1 cellular context compared by ENCODE assay signal in the genomic region with DNA sequence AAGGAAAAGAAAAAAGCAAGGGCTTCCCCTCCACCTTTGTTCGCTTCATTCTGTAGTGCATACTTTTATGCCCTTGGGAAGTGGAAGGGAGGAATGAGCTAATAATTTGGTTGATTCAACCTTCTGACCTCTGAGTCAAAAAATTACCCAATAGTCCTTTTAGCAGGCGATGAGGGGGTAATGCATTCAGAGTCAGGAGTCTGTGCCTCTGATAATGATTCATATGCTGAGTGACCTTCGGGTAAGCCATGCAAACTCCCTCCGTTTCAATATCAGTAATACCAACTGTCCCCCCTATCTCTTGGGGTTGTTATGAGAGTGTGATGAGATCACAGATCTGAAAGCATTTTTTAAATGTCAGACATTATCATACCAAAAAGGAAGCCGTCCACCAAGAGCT.
TF ChIP-seq lines count a peak whose summit lies in the region.

No MANE protein-coding gene starts in this region.

TF ChIP-seq in K562, 482 proteins besides CTCF, POLR2A, EP300 and RAD21 (continued from another document and continues in another):
- TF ChIP-seq, protein P1, sequence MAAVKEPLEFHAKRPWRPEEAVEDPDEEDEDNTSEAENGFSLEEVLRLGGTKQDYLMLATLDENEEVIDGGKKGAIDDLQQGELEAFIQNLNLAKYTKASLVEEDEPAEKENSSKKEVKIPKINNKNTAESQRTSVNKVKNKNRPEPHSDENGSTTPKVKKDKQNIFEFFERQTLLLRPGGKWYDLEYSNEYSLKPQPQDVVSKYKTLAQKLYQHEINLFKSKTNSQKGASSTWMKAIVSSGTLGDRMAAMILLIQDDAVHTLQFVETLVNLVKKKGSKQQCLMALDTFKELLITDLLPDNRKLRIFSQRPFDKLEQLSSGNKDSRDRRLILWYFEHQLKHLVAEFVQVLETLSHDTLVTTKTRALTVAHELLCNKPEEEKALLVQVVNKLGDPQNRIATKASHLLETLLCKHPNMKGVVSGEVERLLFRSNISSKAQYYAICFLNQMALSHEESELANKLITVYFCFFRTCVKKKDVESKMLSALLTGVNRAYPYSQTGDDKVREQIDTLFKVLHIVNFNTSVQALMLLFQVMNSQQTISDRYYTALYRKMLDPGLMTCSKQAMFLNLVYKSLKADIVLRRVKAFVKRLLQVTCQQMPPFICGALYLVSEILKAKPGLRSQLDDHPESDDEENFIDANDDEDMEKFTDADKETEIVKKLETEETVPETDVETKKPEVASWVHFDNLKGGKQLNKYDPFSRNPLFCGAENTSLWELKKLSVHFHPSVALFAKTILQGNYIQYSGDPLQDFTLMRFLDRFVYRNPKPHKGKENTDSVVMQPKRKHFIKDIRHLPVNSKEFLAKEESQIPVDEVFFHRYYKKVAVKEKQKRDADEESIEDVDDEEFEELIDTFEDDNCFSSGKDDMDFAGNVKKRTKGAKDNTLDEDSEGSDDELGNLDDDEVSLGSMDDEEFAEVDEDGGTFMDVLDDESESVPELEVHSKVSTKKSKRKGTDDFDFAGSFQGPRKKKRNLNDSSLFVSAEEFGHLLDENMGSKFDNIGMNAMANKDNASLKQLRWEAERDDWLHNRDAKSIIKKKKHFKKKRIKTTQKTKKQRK (IDR thresholded peaks at IDR 0.05; ENCODE audit: borderline replicate concordance, low read depth, low read length) = no peak
- TF ChIP-seq DDX20 (tag; IDR thresholded peaks at IDR 0.05; ENCODE audit: low read depth) (no peak), ZNF24 (IDR thresholded peaks at IDR 0.05) (no peak), RERE (CRISPR knock-in tag; IDR thresholded peaks at IDR 0.05; ENCODE audit: borderline replicate concordance) (no peak), SRSF1 (IDR thresholded peaks at IDR 0.05; ENCODE audit: low read depth, low read length) (no peak), KLF6 (CRISPR knock-in tag; IDR thresholded peaks at IDR 0.05; ENCODE audit: borderline replicate concordance) (no peak), RFX5 (IDR thresholded peaks at IDR 0.05; ENCODE audit: low read depth, low read length) (no peak), ZBTB12 (CRISPR knock-in tag; IDR thresholded peaks at IDR 0.05) (no peak), RBM17 (IDR thresholded peaks at IDR 0.05; ENCODE audit: borderline replicate concordance, low read depth, low read length) (no peak), ZNF780A (CRISPR knock-in tag; IDR thresholded peaks at IDR 0.05) (no peak), ZNF785 (CRISPR knock-in tag; IDR thresholded peaks at IDR 0.05) (no peak), MXI1 (IDR thresholded peaks at IDR 0.05; ENCODE audit: low read depth, low read length) (no peak), ARID1B (IDR thresholded peaks at IDR 0.05) (peak; percentile 64), POLR3A (IDR thresholded peaks at IDR 0.05; ENCODE audit: borderline replicate concordance, extremely low read depth, insufficient read depth, insufficient read length) (no peak), ZBTB33 (CRISPR knock-in tag; IDR thresholded peaks at IDR 0.05) (no peak), GABPB1 (CRISPR knock-in tag; IDR thresholded peaks at IDR 0.05) (no peak), HDAC1 (IDR thresholded peaks at IDR 0.05) (no peak), GMEB1 (CRISPR knock-in tag; IDR thresholded peaks at IDR 0.05) (no peak), ZFX (CRISPR knock-in tag; IDR thresholded peaks at IDR 0.05) (no peak), RCOR1 (IDR thresholded peaks at IDR 0.05; ENCODE audit: borderline replicate concordance in 1 of 2, low read depth in 2 of 2, low read length in 2 of 2) (0 out of 4 replicates have a peak, but pooled peaks of 1 of the 2 experiments have one; percentile 50), ZNF584 (CRISPR knock-in tag; IDR thresholded peaks at IDR 0.05; ENCODE audit: low read depth) (no peak), DPF2 (IDR thresholded peaks at IDR 0.05) (no peak), POLR2AphosphoS5 (IDR thresholded peaks at IDR 0.05; ENCODE audit: control insufficient read depth, insufficient read depth, low read depth, low read length) (0 out of 2 replicates have a peak, but pooled peaks have one; percentile 30), ETS2 (tag; IDR thresholded peaks at IDR 0.05; ENCODE audit: borderline replicate concordance, poor library complexity, severe bottlenecking) (no peak), SRF (CRISPR knock-in tag; IDR thresholded peaks at IDR 0.05) (no peak), ZNF592 (IDR thresholded peaks at IDR 0.05) (no peak)
- TF ChIP-seq, protein P2, sequence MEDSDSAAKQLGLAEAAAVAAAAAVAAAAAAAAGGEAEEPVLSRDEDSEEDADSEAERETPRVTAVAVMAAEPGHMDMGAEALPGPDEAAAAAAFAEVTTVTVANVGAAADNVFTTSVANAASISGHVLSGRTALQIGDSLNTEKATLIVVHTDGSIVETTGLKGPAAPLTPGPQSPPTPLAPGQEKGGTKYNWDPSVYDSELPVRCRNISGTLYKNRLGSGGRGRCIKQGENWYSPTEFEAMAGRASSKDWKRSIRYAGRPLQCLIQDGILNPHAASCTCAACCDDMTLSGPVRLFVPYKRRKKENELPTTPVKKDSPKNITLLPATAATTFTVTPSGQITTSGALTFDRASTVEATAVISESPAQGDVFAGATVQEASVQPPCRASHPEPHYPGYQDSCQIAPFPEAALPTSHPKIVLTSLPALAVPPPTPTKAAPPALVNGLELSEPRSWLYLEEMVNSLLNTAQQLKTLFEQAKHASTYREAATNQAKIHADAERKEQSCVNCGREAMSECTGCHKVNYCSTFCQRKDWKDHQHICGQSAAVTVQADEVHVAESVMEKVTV (CRISPR knock-in tag; IDR thresholded peaks at IDR 0.05) = no peak
- TF ChIP-seq, protein P3, sequence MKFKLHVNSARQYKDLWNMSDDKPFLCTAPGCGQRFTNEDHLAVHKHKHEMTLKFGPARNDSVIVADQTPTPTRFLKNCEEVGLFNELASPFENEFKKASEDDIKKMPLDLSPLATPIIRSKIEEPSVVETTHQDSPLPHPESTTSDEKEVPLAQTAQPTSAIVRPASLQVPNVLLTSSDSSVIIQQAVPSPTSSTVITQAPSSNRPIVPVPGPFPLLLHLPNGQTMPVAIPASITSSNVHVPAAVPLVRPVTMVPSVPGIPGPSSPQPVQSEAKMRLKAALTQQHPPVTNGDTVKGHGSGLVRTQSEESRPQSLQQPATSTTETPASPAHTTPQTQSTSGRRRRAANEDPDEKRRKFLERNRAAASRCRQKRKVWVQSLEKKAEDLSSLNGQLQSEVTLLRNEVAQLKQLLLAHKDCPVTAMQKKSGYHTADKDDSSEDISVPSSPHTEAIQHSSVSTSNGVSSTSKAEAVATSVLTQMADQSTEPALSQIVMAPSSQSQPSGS (CRISPR knock-in tag; IDR thresholded peaks at IDR 0.05) = no peak
- TF ChIP-seq, protein P4, sequence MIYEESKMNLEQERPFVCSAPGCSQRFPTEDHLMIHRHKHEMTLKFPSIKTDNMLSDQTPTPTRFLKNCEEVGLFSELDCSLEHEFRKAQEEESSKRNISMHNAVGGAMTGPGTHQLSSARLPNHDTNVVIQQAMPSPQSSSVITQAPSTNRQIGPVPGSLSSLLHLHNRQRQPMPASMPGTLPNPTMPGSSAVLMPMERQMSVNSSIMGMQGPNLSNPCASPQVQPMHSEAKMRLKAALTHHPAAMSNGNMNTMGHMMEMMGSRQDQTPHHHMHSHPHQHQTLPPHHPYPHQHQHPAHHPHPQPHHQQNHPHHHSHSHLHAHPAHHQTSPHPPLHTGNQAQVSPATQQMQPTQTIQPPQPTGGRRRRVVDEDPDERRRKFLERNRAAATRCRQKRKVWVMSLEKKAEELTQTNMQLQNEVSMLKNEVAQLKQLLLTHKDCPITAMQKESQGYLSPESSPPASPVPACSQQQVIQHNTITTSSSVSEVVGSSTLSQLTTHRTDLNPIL (CRISPR knock-in tag; IDR thresholded peaks at IDR 0.05) = no peak
